In genomic region chr5:174693697-174694400, GRCh38 we compare ENCODE assay signal across 1 cellular context.
TF ChIP-seq lines count a peak whose summit lies in the region.

No MANE protein-coding gene starts in this region.

TF ChIP-seq in H1, 55 proteins besides CTCF, POLR2A, EP300 and RAD21 (continued from another document):
- TF ChIP-seq BACH1 (IDR thresholded peaks at IDR 0.05; ENCODE audit: low read length) (no peak), ATF3 (IDR thresholded peaks at IDR 0.05; ENCODE audit: insufficient read depth, low read depth, low read length) (no peak), HDAC2 (IDR thresholded peaks at IDR 0.05; ENCODE audit: borderline replicate concordance in 1 of 2, low read depth in 2 of 2, low read length in 2 of 2) (no peak), JUND (IDR thresholded peaks at IDR 0.05; ENCODE audit: low read length) (no peak), EGR1 (IDR thresholded peaks at IDR 0.05; ENCODE audit: borderline replicate concordance, low read depth, low read length) (no peak), CBX5 (IDR thresholded peaks at IDR 0.05; ENCODE audit: low read depth, low read length) (no peak), TEAD4 (IDR thresholded peaks at IDR 0.05; ENCODE audit: low read depth, low read length) (no peak), POLR2AphosphoS5 (IDR thresholded peaks at IDR 0.05; ENCODE audit: low read depth, low read length) (no peak), KDM5A (IDR thresholded peaks at IDR 0.05; ENCODE audit: low read length) (no peak), TBP (IDR thresholded peaks at IDR 0.05; ENCODE audit: low read depth, low read length) (no peak), CREB1 (IDR thresholded peaks at IDR 0.05) (no peak), ZNF274 (IDR thresholded peaks at IDR 0.05; ENCODE audit: borderline replicate concordance, extremely low read depth, low read length) (no peak), GABPA (IDR thresholded peaks at IDR 0.05; ENCODE audit: borderline replicate concordance, insufficient read depth, low read length) (no peak)
